15 cellular contexts compared by ENCODE assay signal in the genomic region with DNA sequence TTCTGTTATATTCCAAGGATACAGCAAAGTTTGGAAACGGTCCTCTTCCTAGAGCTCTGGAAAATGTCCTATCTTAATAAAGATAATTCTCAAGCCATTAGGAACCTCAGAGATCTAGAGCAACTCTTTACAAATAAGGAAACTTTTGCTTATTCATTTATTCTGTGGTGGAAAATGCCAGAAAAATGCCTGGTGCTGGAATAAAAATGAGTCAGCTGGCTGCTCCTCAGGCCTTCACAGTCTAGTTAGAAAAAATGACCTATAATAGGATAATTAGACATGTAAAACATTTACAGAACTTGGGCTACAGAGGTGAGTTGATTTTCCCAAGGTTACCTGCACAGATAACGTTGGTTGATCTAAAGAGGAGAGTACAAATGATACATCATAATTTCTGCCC.
DNase-seq lines count a peak whose midpoint lies in the region; ATAC-seq and TF ChIP-seq lines count a peak whose summit lies in the region.
"Had no signal": no experiment of that assay in that cellular context is flagged by ENCODE, and none has a peak within 500 bp of the region (broad histone marks: within the 10 kb centered on the region; RNA-seq: fewer than 3 reads in every experiment).

No MANE protein-coding gene starts in this region.

- peaks cover 7% of the 10 kb centered on the region for H3K9me3 Mint-ChIP-seq in activated T-cell treated with anti-CD3 and anti-CD28 coated beads, Interleukin-2, amount 50 U/mL, for 4 hours

- H3K9ac ChIP-seq in GM23248: no peak overlapping the region

- H3K27me3 Mint-ChIP-seq in activated T-cell treated with anti-CD3 and anti-CD28 coated beads, Interleukin-2, amount 50 U/mL, for 4 hours (ENCODE audit: low read depth): no peaks in the 10 kb centered on the region

- H3K27ac ChIP-seq in GM23248: 0 out of 2 replicates have a peak overlapping the region, but pooled peaks have one; percentile 11
- H3K27ac ChIP-seq: C4-2B had no signal

- no peak overlapping the region for H2AFZ ChIP-seq in GM23248

- no peak for ATAC-seq in activated T-cell treated with anti-CD3 and anti-CD28 coated beads, Interleukin-2, amount 50 U/mL, for 4 hours
- ATAC-seq: HCT116, Panc1 had no signal

- no peaks in the 10 kb centered on the region for H3K27me3 ChIP-seq in GM23248 (replicated peaks; ENCODE audit: insufficient read depth)

- no peaks in the 10 kb centered on the region for H3K9me3 ChIP-seq in GM23248 (ENCODE audit: low read depth)

- no peaks in the 10 kb centered on the region for H3K9me2 ChIP-seq in GM23248 (ENCODE audit: insufficient read depth)

- no peaks in the 10 kb centered on the region for H3K4me1 Mint-ChIP-seq in activated T-cell treated with anti-CD3 and anti-CD28 coated beads, Interleukin-2, amount 50 U/mL, for 4 hours (ENCODE audit: low read depth)

- no peaks in the 10 kb centered on the region for H3K36me3 Mint-ChIP-seq in activated T-cell treated with anti-CD3 and anti-CD28 coated beads, Interleukin-2, amount 50 U/mL, for 4 hours (ENCODE audit: insufficient read depth)

- no peak overlapping the region for H3K4me3 Mint-ChIP-seq in activated T-cell treated with anti-CD3 and anti-CD28 coated beads, Interleukin-2, amount 50 U/mL, for 4 hours

- peaks cover 7% of the 10 kb centered on the region for H3F3A ChIP-seq in GM23248 (ENCODE audit: insufficient read depth)

- no peak overlapping the region for H3K4me2 ChIP-seq in GM23248 (ENCODE audit: unreplicated experiment)

- no peak for TF ChIP-seq CTCF in fibroblast of mammary gland (conservative IDR thresholded peaks at IDR 0.05; ENCODE audit: control insufficient read depth, insufficient read depth, low read depth, low read length)

- no peaks in the 10 kb centered on the region for H3K79me2 ChIP-seq in GM23248 (ENCODE audit: insufficient read depth)

- H3K36me3 ChIP-seq in GM23248 (ENCODE audit: low read depth): no peaks in the 10 kb centered on the region

- in situ Hi-C loops in GM23248 (cut with MboI): no loop called here
- in situ Hi-C loops in G401 (cut with HindIII; ENCODE audit: low sequenced_read_pairs): no loop called here

- DNase-seq in GM23248 (peak; percentile 73), amniotic epithelial cell (ENCODE audit: low read depth) (peak; percentile 7), fibroblast of mammary gland (ENCODE audit: low read depth) (peak; percentile 51), islet precursor cell (no peak), NCI-H774 (lab: John Stamatoyannopoulos, UW) (no peak), G401 (ENCODE audit: low spot score) (no peak)
- no peak for DNase-seq in activated T-cell treated with anti-CD3 and anti-CD28 coated beads, Interleukin-2, amount 50 U/mL, for 4 hours
- DNase-seq: NCI-H1092 treated with DMSO at 0.1 percent for 48 hours, NCI-H1694, NCI-H345, NCI-H526 treated with DMSO at 0.1 percent for 48 hours, SHP77 treated with DMSO at 0.1 percent for 48 hours had no signal

- WGBS in GM23248 (ENCODE audit: low coverage in 1 of 2, low lambda C conversion rate in 2 of 2, missing lambda C conversion rate in 2 of 2), 2 experiments: 93 to 96% methylated on average over 2 of the region's 2 CpGs

- peaks cover 19% of the 10 kb centered on the region; the same call in 1 of the 2 replicates for H3K4me1 ChIP-seq in GM23248 (ENCODE audit: insufficient read depth)

- H3K4me3 ChIP-seq in GM23248 (no peak overlapping the region), fibroblast of mammary gland (ENCODE audit: control insufficient read depth, low read depth, low read length) (no peak overlapping the region)

- H4K20me1 ChIP-seq in GM23248 (ENCODE audit: insufficient read depth): no peaks in the 10 kb centered on the region

Comparison
In these comparisons a context has a peak if more than half of its experiments do, and no peak if none do; other contexts are left out.
1. DNase-seq: peak in GM23248 (single experiment), amniotic epithelial cell (single experiment) and fibroblast of mammary gland (single experiment); none in islet precursor cell (single experiment), NCI-H774 (single experiment), G401 (single experiment) and activated T-cell treated with anti-CD3 and anti-CD28 coated beads, Interleukin-2, amount 50 U/mL, for 4 hours (single experiment).